ENCODE assay signal across 24 cellular contexts in genomic region chr20:20658871-20659415, GRCh38.
"Had no signal": no experiment of that assay in that cellular context is flagged by ENCODE, and none has a peak within 500 bp of the region (broad histone marks: within the 10 kb centered on the region; RNA-seq: fewer than 3 reads in every experiment).

No MANE protein-coding gene starts in this region.

- ATAC-seq: naive thymus-derived CD4-positive, alpha-beta T cell; stimulated activated memory B cell treated with anti-CD40 and anti-IgM and Interleukin-4, amounts not matched to agents 10 μg/mL and 1 μg/mL and 100 μg/mL, for 72 hours; stimulated activated naive CD8-positive, alpha-beta T cell treated with anti-CD3 and anti-CD28 coated beads, Interleukin-15, Interleukin-2, amounts not matched to agents 100 U/mL and 50 U/mL, for 24 hours had no signal

- H3K9ac ChIP-seq: neural progenitor cell had no signal

- H3K36me3 ChIP-seq: neural progenitor cell had no signal

- H3K4me1 ChIP-seq: neural progenitor cell, testis, upper lobe of left lung had no signal

- H3K4me3 ChIP-seq: dorsolateral prefrontal cortex, neural progenitor cell, smooth muscle cell, testis, tibial artery, upper lobe of left lung had no signal

- H2AFZ ChIP-seq: neural progenitor cell had no signal

- H3K4me1 Mint-ChIP-seq: immature natural killer cell; stimulated activated memory B cell treated with anti-CD40 and anti-IgM and Interleukin-4, amounts not matched to agents 10 μg/mL and 1 μg/mL and 100 μg/mL, for 72 hours had no signal

- H3K4me2 ChIP-seq: neural progenitor cell, smooth muscle cell had no signal

- H3K4me3 Mint-ChIP-seq: central memory CD8-positive, alpha-beta T cell; immature natural killer cell; naive thymus-derived CD4-positive, alpha-beta T cell; nephron; neural progenitor cell; stimulated activated memory B cell treated with anti-CD40 and anti-IgM and Interleukin-4, amounts not matched to agents 10 μg/mL and 1 μg/mL and 100 μg/mL, for 72 hours had no signal

- DNase-seq: dorsolateral prefrontal cortex; effector CD4-positive, alpha-beta T cell; hypothalamus; immature natural killer cell; islet precursor cell; kidney glomerular epithelial cell; mesenchymal stem cell; midbrain; naive thymus-derived CD4-positive, alpha-beta T cell; stimulated activated CD4-positive, alpha-beta T cell treated with anti-CD3 and anti-CD28 coated beads, Interleukin-4, amount 100 ng/mL, for 4 hours; stimulated activated naive CD8-positive, alpha-beta T cell treated with anti-CD3 and anti-CD28 coated beads, Interleukin-15, Interleukin-2, amounts not matched to agents 100 U/mL and 50 U/mL, for 24 hours; substantia nigra; testis; tibial artery; upper lobe of left lung had no signal

- H3K9me3 Mint-ChIP-seq: central memory CD8-positive, alpha-beta T cell; immature natural killer cell; naive thymus-derived CD4-positive, alpha-beta T cell; nephron; neural progenitor cell; stimulated activated memory B cell treated with anti-CD40 and anti-IgM and Interleukin-4, amounts not matched to agents 10 μg/mL and 1 μg/mL and 100 μg/mL, for 72 hours had no signal

- H3K27me3 ChIP-seq: dorsolateral prefrontal cortex, neural progenitor cell, testis, tibial artery, upper lobe of left lung had no signal

- H3K27ac Mint-ChIP-seq: neural progenitor cell; progenitor cell of endocrine pancreas; stimulated activated memory B cell treated with anti-CD40 and anti-IgM and Interleukin-4, amounts not matched to agents 10 μg/mL and 1 μg/mL and 100 μg/mL, for 72 hours had no signal

- H3K27ac ChIP-seq: neural progenitor cell, testis, tibial artery, upper lobe of left lung had no signal

- H3K27me3 Mint-ChIP-seq: central memory CD8-positive, alpha-beta T cell; naive thymus-derived CD4-positive, alpha-beta T cell; progenitor cell of endocrine pancreas; stimulated activated memory B cell treated with anti-CD40 and anti-IgM and Interleukin-4, amounts not matched to agents 10 μg/mL and 1 μg/mL and 100 μg/mL, for 72 hours had no signal

- FAIRE-seq: colon, frontal cortex, urothelium cell line had no signal

- H3K9me3 ChIP-seq: testis, tibial artery, upper lobe of left lung had no signal
